1 cellular context compared by ENCODE assay signal in genomic region chr2:55618649-55619055, GRCh38.
TF ChIP-seq lines count a peak whose summit lies in the region.

No MANE protein-coding gene starts in this region.

TF ChIP-seq in HepG2, 621 proteins besides CTCF, POLR2A, EP300 and RAD21 (continued from another document and continues in another):
- TF ChIP-seq DZIP1 (CRISPR knock-in tag; IDR thresholded peaks at IDR 0.05) (no peak), POLR2AphosphoS2 (IDR thresholded peaks at IDR 0.05; ENCODE audit: low read depth, low read length) (0 out of 2 replicates have a peak, but pooled peaks have one; percentile 36), TEAD3 (CRISPR knock-in tag; optimal IDR thresholded peaks at IDR 0.05; ENCODE audit: borderline replicate concordance) (peak; percentile 33), SYNCRIP (IDR thresholded peaks at IDR 0.05; ENCODE audit: insufficient read depth, low read depth, low read length) (no peak), KIAA2018 (CRISPR knock-in tag; IDR thresholded peaks at IDR 0.05; ENCODE audit: borderline replicate concordance) (no peak), ZGPAT (CRISPR knock-in tag; IDR thresholded peaks at IDR 0.05) (no peak), ZBTB38 (CRISPR knock-in tag; IDR thresholded peaks at IDR 0.05) (no peak), MED8 (CRISPR knock-in tag; IDR thresholded peaks at IDR 0.05; ENCODE audit: insufficient replicate concordance) (no peak), PTBP1 (IDR thresholded peaks at IDR 0.05; ENCODE audit: low read depth, low read length, poor library complexity, severe bottlenecking) (no peak), SNAPC4 (CRISPR knock-in tag; IDR thresholded peaks at IDR 0.05) (no peak), RARG (CRISPR knock-in tag; IDR thresholded peaks at IDR 0.05; ENCODE audit: low read depth) (no peak), ATAD3A (CRISPR knock-in tag; IDR thresholded peaks at IDR 0.05) (0 out of 2 replicates have a peak, but pooled peaks have one; percentile 71), RCOR2 (CRISPR knock-in tag; IDR thresholded peaks at IDR 0.05) (no peak), KLF12 (CRISPR knock-in tag; IDR thresholded peaks at IDR 0.05; ENCODE audit: borderline replicate concordance) (peak; percentile 47; the same call in 1 of the 2 replicates), LBX2 (CRISPR knock-in tag; IDR thresholded peaks at IDR 0.05; ENCODE audit: borderline replicate concordance) (no peak), ZNF558 (CRISPR knock-in tag; IDR thresholded peaks at IDR 0.05; ENCODE audit: borderline replicate concordance) (no peak), ZNF572 (CRISPR knock-in tag; IDR thresholded peaks at IDR 0.05) (no peak), ZNF468 (CRISPR knock-in tag; IDR thresholded peaks at IDR 0.05) (no peak), ZZZ3 (CRISPR knock-in tag; IDR thresholded peaks at IDR 0.05; ENCODE audit: borderline replicate concordance) (no peak), ZNF225 (CRISPR knock-in tag; IDR thresholded peaks at IDR 0.05) (no peak), GABPB1 (CRISPR knock-in tag; IDR thresholded peaks at IDR 0.05) (peak; percentile 61; the same call in 1 of the 2 replicates), ZNF337 (CRISPR knock-in tag; IDR thresholded peaks at IDR 0.05; ENCODE audit: borderline replicate concordance, low read depth) (no peak), POGZ (CRISPR knock-in tag; IDR thresholded peaks at IDR 0.05) (no peak), CENPBD1 (CRISPR knock-in tag; IDR thresholded peaks at IDR 0.05; ENCODE audit: borderline replicate concordance, low read depth) (no peak), CEBPB (IDR thresholded peaks at IDR 0.05; ENCODE audit: borderline replicate concordance, low read depth, low read length) (no peak), HIC2 (CRISPR knock-in tag; IDR thresholded peaks at IDR 0.05; ENCODE audit: low read depth) (no peak), ZNF33A (CRISPR knock-in tag; IDR thresholded peaks at IDR 0.05; ENCODE audit: borderline replicate concordance) (no peak), ZNF503 (CRISPR knock-in tag; IDR thresholded peaks at IDR 0.05) (0 out of 2 replicates have a peak, but pooled peaks have one; percentile 60), ZBTB2 (CRISPR knock-in tag; IDR thresholded peaks at IDR 0.05; ENCODE audit: low read depth) (no peak), ZNF615 (CRISPR knock-in tag; IDR thresholded peaks at IDR 0.05; ENCODE audit: borderline replicate concordance) (0 out of 2 replicates have a peak, but pooled peaks have one; percentile 37)
